ENCODE assay signal across 25 cellular contexts in the genomic region with DNA sequence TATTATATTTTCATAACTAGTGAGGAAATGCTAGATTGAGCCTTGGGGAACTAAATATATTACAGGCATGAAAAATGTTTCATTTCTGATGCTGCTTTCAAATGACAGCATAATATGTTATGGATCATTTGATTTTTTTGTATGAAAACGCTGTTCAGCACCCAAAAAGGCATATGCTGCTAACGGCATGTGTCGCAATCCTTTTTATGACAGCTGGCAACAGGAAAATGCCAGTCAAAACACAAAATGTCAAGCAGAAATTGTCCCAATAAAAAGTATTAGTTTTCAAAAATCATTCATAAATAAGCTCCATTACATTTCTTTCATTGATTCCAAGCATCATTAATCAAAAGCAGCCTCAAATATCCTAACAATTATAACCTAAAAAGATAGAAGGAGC.
"Had no signal": no experiment of that assay in that cellular context is flagged by ENCODE, and none has a peak within 500 bp of the region (broad histone marks: within the 10 kb centered on the region; RNA-seq: fewer than 3 reads in every experiment).

No MANE protein-coding gene starts in this region.

- DNase-seq: activated CD4-positive, alpha-beta memory T cell treated with anti-CD3 and anti-CD28 coated beads, Interleukin-2, amount 10 ng/mL, durations not matched to agents 7 days and 5 days; activated CD4-positive, alpha-beta T cell treated with anti-CD3 and anti-CD28 coated beads for 1 hour; activated CD4-positive, alpha-beta T cell treated with anti-CD3 and anti-CD28 coated beads, Interleukin-2, amount 10 ng/mL, durations not matched to agents 7 days and 5 days; activated CD8-positive, alpha-beta memory T cell treated with anti-CD3 and anti-CD28 coated beads, Interleukin-2, amount 50 U/mL, for 48 hours; activated gamma-delta T cell; activated naive CD4-positive, alpha-beta T cell treated with anti-CD3 and anti-CD28 coated beads, Interleukin-2, amount 10 ng/mL, durations not matched to agents 7 days and 5 days; activated naive CD8-positive, alpha-beta T cell treated with anti-CD3 and anti-CD28 coated beads, Interleukin-2, amount 10 ng/mL, durations not matched to agents 7 days and 5 days; activated T-cell treated with anti-CD3 and anti-CD28 coated beads, Interleukin-2, amount 50 U/mL, for 24 hours; dorsolateral prefrontal cortex; effector memory CD4-positive, alpha-beta T cell; islet precursor cell; left cardiac atrium; left ventricle myocardium superior; nephron progenitor cell; ovary; stimulated activated CD4-positive, alpha-beta T cell treated with anti-CD3 and anti-CD28 coated beads, Interleukin-12 subunit alpha, Interleukin-12 subunit beta, amount 100 ng/mL, for 4 hours; stimulated activated CD4-positive, alpha-beta T cell treated with anti-CD3 and anti-CD28 coated beads, Interleukin-4, amount 100 ng/mL, for 1 hour; stimulated activated naive CD8-positive, alpha-beta T cell treated with anti-CD3 and anti-CD28 coated beads, Interleukin-15, Interleukin-2, amounts not matched to agents 100 U/mL and 50 U/mL, for 24 hours; testis; transverse colon had no signal

- H3K4me3 ChIP-seq: ascending aorta, coronary artery, dorsolateral prefrontal cortex, ovary, skin epidermis, testis, transverse colon, vagina had no signal

- H3K36me3 ChIP-seq: ascending aorta, ovary, transverse colon, vagina had no signal

- H3K9me3 ChIP-seq: ascending aorta, ovary, testis, transverse colon, vagina had no signal

- H3K27ac ChIP-seq: ascending aorta, coronary artery, dorsolateral prefrontal cortex, ovary, skin epidermis, testis, transverse colon, vagina had no signal

- ATAC-seq: left cardiac atrium; left ventricle myocardium superior; sciatic nerve; stimulated activated naive CD8-positive, alpha-beta T cell treated with anti-CD3 and anti-CD28 coated beads, Interleukin-15, Interleukin-2, amounts not matched to agents 100 U/mL and 50 U/mL, for 24 hours had no signal

- H3K4me1 ChIP-seq: ascending aorta, testis, transverse colon, vagina had no signal
